In the genomic region with DNA sequence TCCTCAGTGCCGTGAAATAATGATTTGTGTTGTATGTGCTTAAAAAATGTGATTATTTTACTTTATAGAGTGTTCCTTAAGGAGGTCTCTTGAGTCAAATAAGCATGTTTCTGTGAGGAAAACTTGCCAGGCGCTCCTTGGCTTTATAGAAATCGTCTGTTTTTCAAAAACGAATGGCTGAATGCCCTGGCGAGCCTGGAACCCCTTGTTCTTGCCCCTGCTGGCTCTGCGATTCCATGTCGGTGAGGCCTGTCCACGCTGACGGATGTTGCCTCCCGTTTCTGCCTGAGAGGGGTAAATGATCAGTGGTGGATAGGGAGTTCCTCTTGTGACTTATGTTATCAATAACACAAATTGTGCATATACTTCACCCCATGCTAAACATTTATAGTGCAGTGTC, we compare ENCODE assay signal across 24 cellular contexts.
A peak's percentile ranks its signal among the peaks of the same experiment; 100 is the strongest.
DNase-seq lines count a peak whose midpoint lies in the region; ATAC-seq and TF ChIP-seq lines count a peak whose summit lies in the region.
"Had no signal": no experiment of that assay in that cellular context is flagged by ENCODE, and none has a peak within 500 bp of the region (broad histone marks: within the 10 kb centered on the region; RNA-seq: fewer than 3 reads in every experiment).

No MANE protein-coding gene starts in this region.

- H3K27ac Mint-ChIP-seq in nephron progenitor cell, result peak overlapping the region; percentile 71
- H3K27ac Mint-ChIP-seq: B cell; CD14-positive monocyte; CD4-positive, alpha-beta memory T cell had no signal

- TF ChIP-seq EP300 in gastroesophageal sphincter (IDR thresholded peaks at IDR 0.05), result no peak

- DNase-seq in islet precursor cell (peak; percentile 21), nephron progenitor cell (no peak), LoVo (ENCODE audit: low spot score) (no peak), Karpas-422 (no peak)
- DNase-seq: AML-193; CD4-positive, alpha-beta memory T cell; CD4-positive, CD25-positive, alpha-beta regulatory T cell; CD8-positive, alpha-beta memory T cell; COR-L47; DMS 273 treated with DMSO at 0.1 percent for 48 hours; DMS153; DMS53; DMS79; DND-41; EL; GDM1 had no signal

- H3K27ac ChIP-seq in C4-2B, result peak overlapping the region; percentile 79
- H3K27ac ChIP-seq in gastroesophageal sphincter, result no peak overlapping the region
- H3K27ac ChIP-seq in Karpas-422 (ENCODE audit: low read length), result no peak overlapping the region
- H3K27ac ChIP-seq: 22Rv1; A549; BLaER1 treated with 17β-estradiol and CSF1 and Interleukin-3, amounts not matched to agents 10 nM and 100 nM had no signal

- WGBS in gastroesophageal sphincter (ENCODE audit: low coverage in 1 of 2), 2 donors, result 88 to 90% methylated on average over 10 of the region's 10 CpGs

- H4K20me1 ChIP-seq in Karpas-422 (ENCODE audit: insufficient read depth, low read depth, low read length), result no peaks in the 10 kb centered on the region; the same call in 1 of the 2 replicates

- no peak overlapping the region for H3K4me3 Mint-ChIP-seq in nephron progenitor cell
- H3K4me3 Mint-ChIP-seq: B cell; CD14-positive monocyte; CD4-positive, alpha-beta memory T cell; CD4-positive, CD25-positive, alpha-beta regulatory T cell; CD8-positive, alpha-beta memory T cell had no signal

- H3K9me3 ChIP-seq in gastroesophageal sphincter (no peaks in the 10 kb centered on the region), Karpas-422 (ENCODE audit: low read length) (peaks cover 3% of the 10 kb centered on the region; the same call in 1 of the 2 replicates)
- H3K9me3 ChIP-seq: A549 had no signal

- no peak overlapping the region for H2AFZ ChIP-seq in Karpas-422 (ENCODE audit: low read length)

- no peak for TF ChIP-seq POLR2A in gastroesophageal sphincter (IDR thresholded peaks at IDR 0.05)

- no peak overlapping the region for H3K4me2 ChIP-seq in Karpas-422 (ENCODE audit: low read depth, low read length, poor library complexity, severe bottlenecking)
- H3K4me2 ChIP-seq: A549; BLaER1 treated with 17β-estradiol and CSF1 and Interleukin-3, amounts not matched to agents 10 nM and 100 nM had no signal

- peaks cover 0 to 9% (median 0%) of the 10 kb centered on the region in 3 donors for H3K4me1 ChIP-seq in gastroesophageal sphincter
- no peaks in the 10 kb centered on the region for H3K4me1 ChIP-seq in Karpas-422 (ENCODE audit: low read length)

- H3K4me1 Mint-ChIP-seq in nephron progenitor cell, result peaks cover 45% of the 10 kb centered on the region
- H3K4me1 Mint-ChIP-seq: B cell, CD14-positive monocyte had no signal

- peaks cover 43% of the 10 kb centered on the region for H3K36me3 Mint-ChIP-seq in nephron progenitor cell (ENCODE audit: low read depth)

- ATAC-seq in gastroesophageal sphincter, result no peak
- ATAC-seq: A549, GM12878 had no signal

- H3K79me2 ChIP-seq in Karpas-422 (ENCODE audit: low read length), result no peaks in the 10 kb centered on the region

- H3K9ac ChIP-seq in Karpas-422 (ENCODE audit: low read length), result no peak overlapping the region
- H3K9ac ChIP-seq: BLaER1 treated with 17β-estradiol and CSF1 and Interleukin-3, amounts not matched to agents 10 nM and 100 nM had no signal

- peaks cover 11% of the 10 kb centered on the region for H3K27me3 Mint-ChIP-seq in nephron progenitor cell (ENCODE audit: low read depth, poor library complexity)
- H3K27me3 Mint-ChIP-seq: B cell; CD4-positive, alpha-beta memory T cell; CD4-positive, CD25-positive, alpha-beta regulatory T cell; CD8-positive, alpha-beta memory T cell had no signal

- H3K9me3 Mint-ChIP-seq in nephron progenitor cell, result peaks cover 12% of the 10 kb centered on the region

- no peaks in the 10 kb centered on the region for H3K27me3 ChIP-seq in gastroesophageal sphincter
- H3K27me3 ChIP-seq in Karpas-422 (ENCODE audit: low read length), result no peaks in the 10 kb centered on the region
- H3K27me3 ChIP-seq: BLaER1 treated with 17β-estradiol and CSF1 and Interleukin-3, amounts not matched to agents 10 nM and 100 nM had no signal

- H3K36me3 ChIP-seq in gastroesophageal sphincter, result peaks cover 0 to 14% of the 10 kb centered on the region in 2 donors
- no peaks in the 10 kb centered on the region for H3K36me3 ChIP-seq in Karpas-422 (ENCODE audit: insufficient read depth, low read length)

- no peak overlapping the region for H3K4me3 ChIP-seq in gastroesophageal sphincter
- H3K4me3 ChIP-seq in Karpas-422 (ENCODE audit: low read length), result no peak overlapping the region
- H3K4me3 ChIP-seq: A549; BLaER1 treated with 17β-estradiol and CSF1 and Interleukin-3, amounts not matched to agents 10 nM and 100 nM; GM12878 had no signal

- H3K9me2 ChIP-seq in Karpas-422 (replicated peaks; ENCODE audit: insufficient read depth, low read length), result no peaks in the 10 kb centered on the region

- TF ChIP-seq CTCF in C4-2B (conservative IDR thresholded peaks at IDR 0.05) (no peak), nephron progenitor cell (IDR thresholded peaks at IDR 0.05) (no peak), gastroesophageal sphincter (IDR thresholded peaks at IDR 0.05) (no peak)
